In genomic region chr10:97737770-97738265, GRCh38 we compare ENCODE assay signal across 9 cellular contexts. TPM values are rescaled to one million over a fixed set of nuclear protein-coding genes. Genes with fewer than 3 reads are reported as not detected.
DNase-seq lines count a peak whose midpoint lies in the region; TF ChIP-seq lines count a peak whose summit lies in the region.
"Had no signal": no experiment of that assay in that cellular context is flagged by ENCODE, and none has a peak within 500 bp of the region (broad histone marks: within the 10 kb centered on the region; RNA-seq: fewer than 3 reads in every experiment).

No MANE protein-coding gene starts in this region.

- DNase-seq in Calu3 (no peak), HAP-1 (ENCODE audit: low spot score in 2 of 2) (no peak), immature natural killer cell (no peak), testis (no peak), NCI-H1048 (lab: John Stamatoyannopoulos, UW) (no peak), caudate nucleus (lab: John Stamatoyannopoulos, UW) (no peak), GM13976 (ENCODE audit: low spot score) (no peak)

- TF ChIP-seq CTCF in Calu3 (IDR thresholded peaks at IDR 0.05; ENCODE audit: unreplicated experiment) (no peak), WI38 (IDR thresholded peaks at IDR 0.05; ENCODE audit: low read depth, low read length) (no peak), testis (IDR thresholded peaks at IDR 0.05) (no peak), GM13976 (IDR thresholded peaks at IDR 0.05; ENCODE audit: borderline replicate concordance, control extremely low read depth, extremely low read depth, insufficient read depth, missing control alignments) (no peak)

- no peak for TF ChIP-seq POLR2A in testis (IDR thresholded peaks at IDR 0.05)

- H3K4me1 ChIP-seq in HAP-1 (peaks cover 6% of the 10 kb centered on the region), testis (peaks cover 12% of the 10 kb centered on the region)

- H3K9me3 ChIP-seq in HAP-1, result no peaks in the 10 kb centered on the region
- no peaks in the 10 kb centered on the region for H3K9me3 ChIP-seq in testis

- in situ Hi-C loops in HAP-1 (cut with MboI; ENCODE audit: low sequenced_read_pairs), result no loop called here
- in situ Hi-C loops in GM13976 (cut with MboI; ENCODE audit: low sequenced_read_pairs, unreplicated experiment), result no loop called here

- 17 to 26% methylated on average over 14 of the region's 14 CpGs for WGBS in testis, 2 donors

- H3K4me1 Mint-ChIP-seq in Calu3 (ENCODE audit: low read depth, unreplicated experiment) (peaks cover 12% of the 10 kb centered on the region), immature natural killer cell (peaks cover 42 to 68% of the 10 kb centered on the region in 2 donors)

- H3K27ac Mint-ChIP-seq in Calu3 (ENCODE audit: unreplicated experiment) (peak overlapping the region; percentile 96), immature natural killer cell (peak overlapping the region; percentile 93 to 99 (median 96))

- H3K4me3 Mint-ChIP-seq in Calu3 (ENCODE audit: low read depth, unreplicated experiment), result peak overlapping the region; percentile 76
- peak overlapping the region; percentile 94 to 98 (median 97) for H3K4me3 Mint-ChIP-seq in immature natural killer cell

- no TSS peak for BruUV-seq in Calu3 (replicated peaks; lab: Mats Ljungman, UMichigan)

- CTCF ChIA-PET in Calu3 (lab: Charles Lee), result no interaction called here

- H3K4me3 ChIP-seq in HAP-1, result peak overlapping the region; percentile 96
- peak overlapping the region; percentile 96 for H3K4me3 ChIP-seq in WI38 (ENCODE audit: low read depth, low read length)
- H3K4me3 ChIP-seq in testis, result peak overlapping the region; percentile 82 to 97

- no peaks in the 10 kb centered on the region for H3K27me3 Mint-ChIP-seq in Calu3 (ENCODE audit: unreplicated experiment)
- H3K27me3 Mint-ChIP-seq in immature natural killer cell (ENCODE audit: low read depth in 3 of 3), result peaks cover 7 to 11% (median 11%) of the 10 kb centered on the region in 3 donors

- H3K36me3 ChIP-seq in HAP-1 (replicated peaks) (peaks cover 30% of the 10 kb centered on the region), testis (ENCODE audit: low read depth, missing control alignments) (no peaks in the 10 kb centered on the region)

- peaks cover 3% of the 10 kb centered on the region for H3K9me3 Mint-ChIP-seq in Calu3 (ENCODE audit: low read depth, unreplicated experiment)
- H3K9me3 Mint-ChIP-seq in immature natural killer cell, result no peaks in the 10 kb centered on the region

- intact Hi-C loops in Calu3 (cut with micrococcal nuclease; ENCODE audit: unreplicated experiment) (no loop called here), testis (cut with DNase I; ENCODE audit: low total_unique reads) (loop anchor here (10.0 kb wide), 1 partner anchor 53 kb away; the partner anchor contains the start of gene AVPI1)

- no peaks in the 10 kb centered on the region for H3K27me3 ChIP-seq in HAP-1 (ENCODE audit: low read depth)
- no peaks in the 10 kb centered on the region for H3K27me3 ChIP-seq in testis

- H3K36me3 Mint-ChIP-seq in Calu3 (ENCODE audit: insufficient read depth, unreplicated experiment), result peaks cover 45% of the 10 kb centered on the region
- peaks cover 0 to 15% (median under 1%) of the 10 kb centered on the region in 3 donors for H3K36me3 Mint-ChIP-seq in immature natural killer cell

- H3K27ac ChIP-seq in testis, result peak overlapping the region; percentile 78 to 90
- H3K27ac ChIP-seq in caudate nucleus (ENCODE audit: low read depth, low read length), result no peak overlapping the region

RNA-seq across cellular contexts. Expression of gene ZFYVE27, which starts 0.9 kb away (rescaled TPM):
- total RNA-seq in Calu3 (2022) (28.3 and 30.0 TPM in 2 replicates), testis (10 to 100 TPM; 64.8 to 66.4 TPM)
- polyA plus RNA-seq in immature natural killer cell (10 to 100 TPM; 20.0 to 31.8 (median 26.1) TPM), testis (ENCODE audit: insufficient read depth, low read depth, low replicate concordance) (38.4 TPM)

RNA-seq across cellular contexts. Expression of gene MARVELD1, which starts 24.3 kb away (rescaled TPM):
- total RNA-seq in Calu3 (2022) (18.1 and 20.2 TPM in 2 replicates), testis (10 to 100 TPM in 1 of 2 donors, 1 to 10 TPM in 1; 8.7 to 13.6 TPM)
- polyA plus RNA-seq in immature natural killer cell (1 to 10 TPM in 1 of 3 donors, under 1 TPM in 1, not detected in 1; 0.19 to 1.0 TPM), testis (ENCODE audit: insufficient read depth, low read depth, low replicate concordance) (21.9 TPM)

RNA-seq across cellular contexts. Expression of gene SFRP5, which starts 34.0 kb away (rescaled TPM):
- total RNA-seq in Calu3 (2022) (0.19 and 0.20 TPM in 2 replicates), testis (1 to 10 TPM in 1 of 2 donors, under 1 TPM in 1; 0.99 to 2.0 TPM)
- polyA plus RNA-seq in immature natural killer cell (not detected), testis (ENCODE audit: insufficient read depth, low read depth, low replicate concordance) (1.2 TPM)
- total RNA-seq: HT1080 had no signal

RNA-seq across cellular contexts. Expression of gene AVPI1, which starts 50.8 kb away (rescaled TPM):
- 16.9 and 25.6 TPM in 2 replicates for total RNA-seq in Calu3 (2022)
- 10 to 100 TPM in 1 of 3 donors, 1 to 10 TPM in 2; 3.0 to 14.1 (median 4.4) TPM for polyA plus RNA-seq in immature natural killer cell
- 10 to 100 TPM; 23.0 to 28.3 TPM for total RNA-seq in testis
- polyA plus RNA-seq in testis (ENCODE audit: insufficient read depth, low read depth, low replicate concordance), result 26.4 TPM
